In the genomic region with DNA sequence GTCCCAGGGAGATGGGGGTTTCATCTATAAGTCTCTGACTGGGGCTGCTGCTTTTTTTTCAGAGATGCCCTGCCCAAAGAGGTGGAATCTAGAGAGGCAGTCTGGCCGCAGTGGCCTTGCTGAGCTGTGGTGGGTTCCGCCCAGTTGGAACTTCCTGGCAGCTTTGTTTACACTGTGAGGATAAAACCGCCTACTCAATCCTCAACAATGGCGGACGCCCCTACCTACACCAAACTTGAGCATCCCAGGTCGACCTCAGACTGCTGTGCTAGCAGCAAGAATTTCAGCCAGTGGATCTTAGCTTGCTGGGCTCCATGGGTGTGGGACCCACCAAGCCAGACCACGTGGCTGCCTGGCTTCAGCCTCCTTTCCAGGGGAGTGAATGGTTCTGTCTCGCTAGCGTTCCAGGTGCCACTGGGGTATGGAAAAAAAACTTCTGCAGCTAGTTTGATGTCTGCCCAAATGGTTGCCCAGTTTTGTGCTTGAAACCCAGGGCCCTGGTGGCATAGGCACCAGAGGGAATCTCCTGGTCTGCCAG, we compare ENCODE assay signal across 32 cellular contexts.
"Had no signal": no experiment of that assay in that cellular context is flagged by ENCODE, and none has a peak within 500 bp of the region (broad histone marks: within the 10 kb centered on the region; RNA-seq: fewer than 3 reads in every experiment).

No MANE protein-coding gene starts in this region.

- H3K4me1 ChIP-seq: parathyroid adenoma, prostate gland, right atrium auricular region, transverse colon, upper lobe of right lung, uterus had no signal

- H3K36me3 ChIP-seq: esophagus squamous epithelium, heart right ventricle, prostate gland, right atrium auricular region, transverse colon, upper lobe of right lung, uterus had no signal

- H3K27me3 ChIP-seq: esophagus squamous epithelium, heart right ventricle, right atrium auricular region, transverse colon, upper lobe of right lung, uterus had no signal

- H3K9me3 ChIP-seq: esophagus squamous epithelium, mucosa of descending colon, prostate gland, right atrium auricular region, transverse colon, upper lobe of right lung, uterus had no signal

- H3K4me3 ChIP-seq: coronary artery, esophagus squamous epithelium, heart right ventricle, lung, mucosa of descending colon, prostate gland, right atrium auricular region, smooth muscle cell, transverse colon, upper lobe of right lung, uterus had no signal

- DNase-seq: dermis blood vessel endothelial cell; effector memory CD4-positive, alpha-beta T cell; erythroblast; esophagus squamous epithelium; foreskin melanocyte; glutamatergic neuron; heart right ventricle; hippocampal formation; immature natural killer cell; islet precursor cell; naive B cell; stimulated activated CD4-positive, alpha-beta T cell treated with anti-CD3 and anti-CD28 coated beads, Interleukin-12 subunit alpha, Interleukin-12 subunit beta, amount 100 ng/mL, for 4 hours; stimulated activated CD4-positive, alpha-beta T cell treated with anti-CD3 and anti-CD28 coated beads, Interleukin-1b, Interleukin-23, amount 100 ng/mL, for 48 hours; stimulated activated CD4-positive, alpha-beta T cell treated with anti-CD3 and anti-CD28 coated beads, Interleukin-4, amount 100 ng/mL, for 24 hours; stimulated activated naive CD8-positive, alpha-beta T cell treated with anti-CD3 and anti-CD28 coated beads, Interleukin-15, Interleukin-2, amounts not matched to agents 100 U/mL and 50 U/mL, for 24 hours; transverse colon; upper lobe of right lung; uterus had no signal

- H3K27me3 Mint-ChIP-seq: memory B cell; naive B cell; natural killer cell treated with Interleukin-12 subunit alpha and Interleukin-12 subunit beta and Interleukin-15 and Interleukin-18, amount 100 ng/mL, for 72 hours; stimulated activated memory B cell treated with anti-CD40 and anti-IgM and Interleukin-4, amounts not matched to agents 10 μg/mL and 1 μg/mL and 100 μg/mL, for 72 hours had no signal

- H3K27ac ChIP-seq: coronary artery, esophagus squamous epithelium, heart right ventricle, parathyroid adenoma, prostate gland, right atrium auricular region, transverse colon, upper lobe of right lung, uterus had no signal

- H3K4me3 Mint-ChIP-seq: immature natural killer cell; memory B cell; mesothelial cell of epicardium; naive B cell; natural killer cell treated with Interleukin-12 subunit alpha and Interleukin-12 subunit beta and Interleukin-15 and Interleukin-18, amount 100 ng/mL, for 72 hours; neural crest cell; stimulated activated memory B cell treated with anti-CD40 and anti-IgM and Interleukin-4, amounts not matched to agents 10 μg/mL and 1 μg/mL and 100 μg/mL, for 72 hours had no signal

- ATAC-seq: heart right ventricle; left lobe of liver; mucosa of descending colon; natural killer cell treated with Interleukin-12 subunit alpha and Interleukin-12 subunit beta and Interleukin-15 and Interleukin-18, amount 100 ng/mL, for 72 hours; sciatic nerve; stimulated activated memory B cell treated with anti-CD40 and anti-IgM and Interleukin-4, amounts not matched to agents 10 μg/mL and 1 μg/mL and 100 μg/mL, for 72 hours; stimulated activated naive CD8-positive, alpha-beta T cell treated with anti-CD3 and anti-CD28 coated beads, Interleukin-15, Interleukin-2, amounts not matched to agents 100 U/mL and 50 U/mL, for 24 hours; upper lobe of right lung had no signal

- H3K4me1 Mint-ChIP-seq: immature natural killer cell, naive B cell, neural crest cell had no signal

- H3K27ac Mint-ChIP-seq: immature natural killer cell; memory B cell; natural killer cell treated with Interleukin-12 subunit alpha and Interleukin-12 subunit beta and Interleukin-15 and Interleukin-18, amount 100 ng/mL, for 72 hours; stimulated activated memory B cell treated with anti-CD40 and anti-IgM and Interleukin-4, amounts not matched to agents 10 μg/mL and 1 μg/mL and 100 μg/mL, for 72 hours had no signal
